8 cellular contexts compared by ENCODE assay signal in genomic region chr12:10392394-10392930, GRCh38. TPM values are rescaled to one million over a fixed set of nuclear protein-coding genes. Genes with fewer than 3 reads are reported as not detected.
DNase-seq lines count a peak whose midpoint lies in the region; ATAC-seq and TF ChIP-seq lines count a peak whose summit lies in the region.

No MANE protein-coding gene starts in this region.

- 0 out of 22 replicates have a peak overlapping the region, but pooled peaks of 1 of the 11 experiments have one; percentile 23 for H3K9ac ChIP-seq in BLaER1 treated with 17β-estradiol and CSF1 and Interleukin-3, amounts not matched to agents 10 nM and 100 nM

- no peaks in the 10 kb centered on the region for H4K20me1 ChIP-seq in BLaER1 treated with 17β-estradiol and CSF1 and Interleukin-3, amounts not matched to agents 10 nM and 100 nM

- peak overlapping the region; percentile 43 to 79 (median 67) for H3K4me2 ChIP-seq in BLaER1 treated with 17β-estradiol and CSF1 and Interleukin-3, amounts not matched to agents 10 nM and 100 nM

- H3K9me3 ChIP-seq in BLaER1 treated with 17β-estradiol and CSF1 and Interleukin-3, amounts not matched to agents 10 nM and 100 nM (replicated peaks in 1 of 11) = no peaks in the 10 kb centered on the region

- no peak for TF ChIP-seq CTCF in fibroblast of villous mesenchyme (IDR thresholded peaks at IDR 0.05; ENCODE audit: insufficient read depth, low read depth, low read length)

- H3K4me3 ChIP-seq in BLaER1 treated with 17β-estradiol and CSF1 and Interleukin-3, amounts not matched to agents 10 nM and 100 nM = no peak overlapping the region
- no peak overlapping the region for H3K4me3 ChIP-seq in fibroblast of villous mesenchyme (ENCODE audit: low read depth, low read length)

- H3K4me1 ChIP-seq in BLaER1 treated with 17β-estradiol and CSF1 and Interleukin-3, amounts not matched to agents 10 nM and 100 nM = peaks cover 49 to 88% (median 71%) of the 10 kb centered on the region in 10 experiments

- no peaks in the 10 kb centered on the region for H3K27me3 ChIP-seq in BLaER1 treated with 17β-estradiol and CSF1 and Interleukin-3, amounts not matched to agents 10 nM and 100 nM

- H3K36me3 ChIP-seq in BLaER1 treated with 17β-estradiol and CSF1 and Interleukin-3, amounts not matched to agents 10 nM and 100 nM = no peaks in the 10 kb centered on the region

- DNase-seq in RKO (ENCODE audit: low spot score) (peak; percentile 4), fibroblast of villous mesenchyme (ENCODE audit: low read depth) (peak; percentile 98), ecto neural progenitor cell (ENCODE audit: low spot score) (no peak)
- peak; percentile 50 for DNase-seq in stimulated activated CD8-positive, alpha-beta memory T cell treated with anti-CD3 and anti-CD28 coated beads, Interleukin-4, amount 100 ng/mL, for 48 hours
- DNase-seq in activated effector memory CD4-positive, alpha-beta T cell treated with anti-CD3 and anti-CD28 coated beads, Interleukin-2, amount 50 U/mL, for 16 hours = no peak

- ATAC-seq in GM19395 (IDR thresholded peaks at IDR 0.05; ENCODE audit: unreplicated experiment) (peak; percentile 70), HG03469 (IDR thresholded peaks at IDR 0.05; ENCODE audit: unreplicated experiment) (peak; percentile 33)

- peak overlapping the region in 6 of 11 experiments; percentile 1 to 40 (median 10); a peak in 5 of 22 replicates for H3K27ac ChIP-seq in BLaER1 treated with 17β-estradiol and CSF1 and Interleukin-3, amounts not matched to agents 10 nM and 100 nM

RNA-seq across cellular contexts. Expression of gene KLRK1, which starts 2.6 kb away (rescaled TPM):
- total RNA-seq in fibroblast of villous mesenchyme = not detected in 2 replicates

RNA-seq across cellular contexts. Expression of gene KLRC4, which starts 17.1 kb away (rescaled TPM):
- total RNA-seq in fibroblast of villous mesenchyme = not detected in 2 replicates

RNA-seq across cellular contexts. Expression of gene KLRC3, which starts 27.9 kb away (rescaled TPM):
- not detected in 2 replicates for total RNA-seq in fibroblast of villous mesenchyme

RNA-seq across cellular contexts. Expression of gene KLRC2, which starts 43.3 kb away (rescaled TPM):
- not detected in 2 replicates for total RNA-seq in fibroblast of villous mesenchyme

Comparison
In these comparisons a context has a peak if more than half of its experiments do, and no peak if none do; other contexts are left out.
1. DNase-seq: peak in RKO (single experiment), fibroblast of villous mesenchyme (single experiment) and stimulated activated CD8-positive, alpha-beta memory T cell treated with anti-CD3 and anti-CD28 coated beads, Interleukin-4, amount 100 ng/mL, for 48 hours (single experiment); none in ecto neural progenitor cell (single experiment) and activated effector memory CD4-positive, alpha-beta T cell treated with anti-CD3 and anti-CD28 coated beads, Interleukin-2, amount 50 U/mL, for 16 hours (single experiment).